In the genomic region with DNA sequence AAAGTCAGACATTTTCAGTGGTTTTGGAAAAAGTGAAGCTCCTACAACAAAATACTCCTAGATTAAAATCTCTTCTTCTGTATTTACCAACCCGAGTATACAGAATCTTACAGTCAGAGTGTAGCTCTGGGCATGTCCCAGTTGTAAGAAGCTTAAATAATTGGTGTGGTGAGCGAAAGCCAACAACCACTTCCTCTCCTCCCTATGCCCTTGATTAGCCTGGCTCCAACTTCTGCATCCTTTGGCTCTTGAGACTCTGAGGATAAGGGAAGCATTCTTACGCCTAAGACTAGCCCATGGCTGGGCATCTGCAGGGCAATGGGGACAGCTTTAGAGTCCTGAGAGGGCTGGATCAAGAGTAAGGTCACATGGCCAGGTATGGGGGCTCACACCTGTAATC, we compare ENCODE assay signal across 18 cellular contexts. TPM values are rescaled to one million over a fixed set of nuclear protein-coding genes. Genes with fewer than 3 reads are reported as not detected.
A peak's percentile ranks its signal among the peaks of the same experiment; 100 is the strongest.
DNase-seq lines count a peak whose midpoint lies in the region; ATAC-seq and TF ChIP-seq lines count a peak whose summit lies in the region.
"Had no signal": no experiment of that assay in that cellular context is flagged by ENCODE, and none has a peak within 500 bp of the region (broad histone marks: within the 10 kb centered on the region; RNA-seq: fewer than 3 reads in every experiment).

No MANE protein-coding gene starts in this region.

- CTCF ChIA-PET in activated CD8-positive, alpha-beta T cell treated with anti-CD3 and anti-CD28 coated beads, Interleukin-2, amount 10 ng/mL, durations not matched to agents 7 days and 5 days (lab: Charles Lee) = interaction anchor here (0.7 to 4.4 kb wide), 8 partner anchors 8 to 254 kb away, joined by 3 to 34 read pairs (median 4); no protein-coding TSS in a partner anchor

- peak overlapping the region; percentile 65 for H3K27ac Mint-ChIP-seq in activated CD8-positive, alpha-beta T cell treated with anti-CD3 and anti-CD28 coated beads, Interleukin-2, amount 10 ng/mL, durations not matched to agents 7 days and 5 days
- H3K27ac Mint-ChIP-seq in neural progenitor cell = no peak overlapping the region

- no peak overlapping the region for H3K4me2 ChIP-seq in neural progenitor cell

- H3F3A ChIP-seq in neural progenitor cell (ENCODE audit: low read depth) = peaks cover 31% of the 10 kb centered on the region

- H3K27me3 ChIP-seq in upper lobe of right lung (no peaks in the 10 kb centered on the region), neural progenitor cell (no peaks in the 10 kb centered on the region), ascending aorta (no peaks in the 10 kb centered on the region)
- H3K27me3 ChIP-seq: body of pancreas had no signal

- peaks cover 5% of the 10 kb centered on the region for H3K4me1 ChIP-seq in upper lobe of right lung
- peaks cover 24% of the 10 kb centered on the region for H3K4me1 ChIP-seq in neural progenitor cell
- H3K4me1 ChIP-seq in ascending aorta = no peaks in the 10 kb centered on the region
- H3K4me1 ChIP-seq: body of pancreas had no signal

- H3K4me3 ChIP-seq in upper lobe of right lung = no peak overlapping the region
- no peak overlapping the region for H3K4me3 ChIP-seq in neural progenitor cell
- H3K4me3 ChIP-seq in ascending aorta = no peak overlapping the region
- H3K4me3 ChIP-seq: body of pancreas, SK-N-MC, thoracic aorta had no signal

- peaks cover 60% of the 10 kb centered on the region for H3K36me3 ChIP-seq in upper lobe of right lung
- H3K36me3 ChIP-seq in neural progenitor cell = peaks cover 2% of the 10 kb centered on the region
- H3K36me3 ChIP-seq in ascending aorta = peaks cover 26 to 59% of the 10 kb centered on the region in 2 donors

- H3K9ac ChIP-seq in neural progenitor cell = no peak overlapping the region

- H3K79me2 ChIP-seq in neural progenitor cell (ENCODE audit: low read depth) = no peaks in the 10 kb centered on the region

- H3K9me3 Mint-ChIP-seq in activated CD8-positive, alpha-beta T cell treated with anti-CD3 and anti-CD28 coated beads, Interleukin-2, amount 10 ng/mL, durations not matched to agents 7 days and 5 days (ENCODE audit: insufficient read depth) = peaks cover 4% of the 10 kb centered on the region
- no peaks in the 10 kb centered on the region for H3K9me3 Mint-ChIP-seq in neural progenitor cell

- POLR2A ChIA-PET in activated CD8-positive, alpha-beta T cell treated with anti-CD3 and anti-CD28 coated beads, Interleukin-2, amount 10 ng/mL, durations not matched to agents 7 days and 5 days (lab: Charles Lee) = interaction anchor here (1.5 kb wide), 1 partner anchor 32 kb away, joined by 6 read pairs; no protein-coding TSS in a partner anchor

- no peak overlapping the region for H2AFZ ChIP-seq in neural progenitor cell (replicated peaks)

- no peak for TF ChIP-seq CTCF in upper lobe of right lung (IDR thresholded peaks at IDR 0.05)
- no peak for TF ChIP-seq CTCF in neural progenitor cell (IDR thresholded peaks at IDR 0.05)
- TF ChIP-seq CTCF in ascending aorta (IDR thresholded peaks at IDR 0.05) = no peak

- peaks cover 14% of the 10 kb centered on the region for H4K20me1 ChIP-seq in neural progenitor cell (ENCODE audit: low read depth)

- H3K9me3 ChIP-seq in upper lobe of right lung (no peaks in the 10 kb centered on the region), neural progenitor cell (ENCODE audit: low read depth) (no peaks in the 10 kb centered on the region), ascending aorta (no peaks in the 10 kb centered on the region)
- H3K9me3 ChIP-seq: body of pancreas, thoracic aorta had no signal

- peak overlapping the region; percentile 19 for H3K4me3 Mint-ChIP-seq in activated CD8-positive, alpha-beta T cell treated with anti-CD3 and anti-CD28 coated beads, Interleukin-2, amount 10 ng/mL, durations not matched to agents 7 days and 5 days
- no peak overlapping the region for H3K4me3 Mint-ChIP-seq in neural progenitor cell

- H3K4me1 Mint-ChIP-seq in activated CD8-positive, alpha-beta T cell treated with anti-CD3 and anti-CD28 coated beads, Interleukin-2, amount 10 ng/mL, durations not matched to agents 7 days and 5 days (ENCODE audit: low read depth) = peaks cover 72% of the 10 kb centered on the region
- H3K4me1 Mint-ChIP-seq in neural progenitor cell = peaks cover 21% of the 10 kb centered on the region

- ATAC-seq in Right ventricle myocardium inferior = peak; percentile 50
- ATAC-seq in activated CD8-positive, alpha-beta T cell treated with anti-CD3 and anti-CD28 coated beads, Interleukin-2, amount 10 ng/mL, durations not matched to agents 7 days and 5 days = no peak
- ATAC-seq in upper lobe of right lung = peak; percentile 83
- ATAC-seq: body of pancreas had no signal

- no peaks in the 10 kb centered on the region for H3K27me3 Mint-ChIP-seq in activated CD8-positive, alpha-beta T cell treated with anti-CD3 and anti-CD28 coated beads, Interleukin-2, amount 10 ng/mL, durations not matched to agents 7 days and 5 days (ENCODE audit: low read depth)
- H3K27me3 Mint-ChIP-seq in neural progenitor cell (ENCODE audit: insufficient read depth, low read depth) = no peaks in the 10 kb centered on the region

- intact Hi-C loops in Right ventricle myocardium inferior (cut with DNase I) = no loop called here
- intact Hi-C loops in cardiac septum (cut with DNase I) = no loop called here
- intact Hi-C loops in upper lobe of right lung (cut with DNase I) = no loop called here
- intact Hi-C loops in ascending aorta (cut with DNase I) = no loop called here

- peaks cover 69% of the 10 kb centered on the region for H3K36me3 Mint-ChIP-seq in activated CD8-positive, alpha-beta T cell treated with anti-CD3 and anti-CD28 coated beads, Interleukin-2, amount 10 ng/mL, durations not matched to agents 7 days and 5 days (ENCODE audit: low read depth)
- H3K36me3 Mint-ChIP-seq in neural progenitor cell = peaks cover 17% of the 10 kb centered on the region

- H3K27ac ChIP-seq in upper lobe of right lung (no peak overlapping the region), neural progenitor cell (no peak overlapping the region), ascending aorta (no peak overlapping the region)
- H3K27ac ChIP-seq: body of pancreas, SK-N-MC, thoracic aorta had no signal

- no peak for DNase-seq in Right ventricle myocardium inferior (ENCODE audit: missing footprints)
- no peak for DNase-seq in cardiac septum (ENCODE audit: low spot score)
- peak; percentile 91 to 92 for DNase-seq in NOMO-1 (lab: John Stamatoyannopoulos, UW; ENCODE audit: unreplicated experiment in 2 of 2)
- no peak for DNase-seq in activated CD8-positive, alpha-beta T cell treated with anti-CD3 and anti-CD28 coated beads, Interleukin-2, amount 10 ng/mL, durations not matched to agents 7 days and 5 days
- DNase-seq in upper lobe of right lung = no peak
- no peak for DNase-seq in D341Med (ENCODE audit: low spot score)
- no peak for DNase-seq in neural progenitor cell (ENCODE audit: low spot score)
- no peak for DNase-seq in ascending aorta (ENCODE audit: low spot score in 2 of 2)
- DNase-seq: activated CD4-positive, alpha-beta T cell treated with anti-CD3 and anti-CD28 coated beads for 4 hours; activated effector memory CD4-positive, alpha-beta T cell treated with anti-CD3 and anti-CD28 coated beads, Interleukin-2, amount 50 U/mL, for 16 hours; DMS 273 treated with DMSO at 0.1 percent for 48 hours; H7; NCI-H1417 treated with DMSO at 0.1 percent for 48 hours; NCI-H226; stimulated activated CD4-positive, alpha-beta T cell treated with anti-CD3 and anti-CD28 coated beads, Interleukin-4, amount 100 ng/mL, for 1 hour had no signal

RNA-seq across cellular contexts. Expression of a gene that starts 25.5 kb away (rescaled TPM):
- total RNA-seq in Right ventricle myocardium inferior (11.0 TPM), cardiac septum (8.6 TPM), upper lobe of right lung (20.6 TPM), neural progenitor cell (ENCODE audit: low replicate concordance) (17.0 and 17.2 TPM in 2 replicates), ascending aorta (12.1 TPM)
- total RNA-seq in activated CD8-positive, alpha-beta T cell treated with anti-CD3 and anti-CD28 coated beads, Interleukin-2, amount 10 ng/mL, durations not matched to agents 7 days and 5 days = 10 to 100 TPM; 31.7 to 32.3 TPM

RNA-seq across cellular contexts. Expression of a gene that starts 56.2 kb away (rescaled TPM):
- total RNA-seq in Right ventricle myocardium inferior (16.9 TPM), cardiac septum (10.6 TPM), upper lobe of right lung (78.4 TPM), neural progenitor cell (ENCODE audit: low replicate concordance) (4.9 and 8.9 TPM in 2 replicates), ascending aorta (36.3 TPM)
- 10 to 100 TPM; 19.5 to 20.5 TPM for total RNA-seq in activated CD8-positive, alpha-beta T cell treated with anti-CD3 and anti-CD28 coated beads, Interleukin-2, amount 10 ng/mL, durations not matched to agents 7 days and 5 days

RNA-seq across cellular contexts. Expression of a gene that starts 58.9 kb away (rescaled TPM):
- total RNA-seq in Right ventricle myocardium inferior = 14.9 TPM
- total RNA-seq in cardiac septum = 14.7 TPM
- 10 to 100 TPM; 31.1 to 33.3 TPM for total RNA-seq in activated CD8-positive, alpha-beta T cell treated with anti-CD3 and anti-CD28 coated beads, Interleukin-2, amount 10 ng/mL, durations not matched to agents 7 days and 5 days
- total RNA-seq in upper lobe of right lung = 17.2 TPM
- 18.5 and 22.7 TPM in 2 replicates for total RNA-seq in neural progenitor cell (ENCODE audit: low replicate concordance)
- total RNA-seq in ascending aorta = 1.4 TPM

Comparison
In these comparisons a context has a peak if more than half of its experiments do, and no peak if none do; other contexts are left out.
1. DNase-seq: peak in NOMO-1 (2 of 2); none in Right ventricle myocardium inferior (single experiment), cardiac septum (single experiment), activated CD8-positive, alpha-beta T cell treated with anti-CD3 and anti-CD28 coated beads, Interleukin-2, amount 10 ng/mL, durations not matched to agents 7 days and 5 days (single experiment), upper lobe of right lung (single experiment), D341Med (single experiment), neural progenitor cell (single experiment) and ascending aorta (0 of 2).